In genomic region chr9:98097836-98098235, GRCh38 we compare ENCODE assay signal across 8 cellular contexts. TPM values are rescaled to one million over a fixed set of nuclear protein-coding genes. Genes with fewer than 3 reads are reported as not detected.
A peak's percentile ranks its signal among the peaks of the same experiment; 100 is the strongest.
DNase-seq lines count a peak whose midpoint lies in the region; ATAC-seq lines count a peak whose summit lies in the region.

No MANE protein-coding gene starts in this region.

- no peaks in the 10 kb centered on the region for H3K27me3 ChIP-seq in GM23248 (replicated peaks; ENCODE audit: insufficient read depth)

- H3K27me3 Mint-ChIP-seq in activated naive CD8-positive, alpha-beta T cell: no peaks in the 10 kb centered on the region

- H3K9ac ChIP-seq in GM23248: no peak overlapping the region

- WGBS in GM23248 (ENCODE audit: low coverage in 1 of 2, low lambda C conversion rate in 2 of 2, missing lambda C conversion rate in 2 of 2), 2 experiments: 65 to 70% methylated on average over 4 of the region's 4 CpGs

- H3K9me3 Mint-ChIP-seq in activated naive CD8-positive, alpha-beta T cell (ENCODE audit: low read depth): no peaks in the 10 kb centered on the region

- peak; percentile 76 for DNase-seq in NCI-H748 (lab: John Stamatoyannopoulos, UW; ENCODE audit: unreplicated experiment)
- peak; percentile 36 for DNase-seq in stimulated activated CD4-positive, alpha-beta T cell treated with anti-CD3 and anti-CD28 coated beads, Interleukin-12 subunit alpha, Interleukin-12 subunit beta, amount 100 ng/mL, for 4 hours
- DNase-seq in UCSD-AML1 (lab: John Stamatoyannopoulos, UW; ENCODE audit: unreplicated experiment): no peak
- no peak for DNase-seq in GM23248
- DNase-seq in amygdala (lab: John Stamatoyannopoulos, UW): no peak
- DNase-seq in GOT3 (lab: John Stamatoyannopoulos, UW): no peak

- H3K4me1 Mint-ChIP-seq in activated naive CD8-positive, alpha-beta T cell (ENCODE audit: low read depth): peaks cover 81% of the 10 kb centered on the region

- no peaks in the 10 kb centered on the region for H3K36me3 ChIP-seq in GM23248 (ENCODE audit: low read depth)

- no peaks in the 10 kb centered on the region for H3K79me2 ChIP-seq in GM23248 (ENCODE audit: insufficient read depth)

- H3K4me2 ChIP-seq in GM23248 (ENCODE audit: unreplicated experiment): no peak overlapping the region

- H4K20me1 ChIP-seq in GM23248 (ENCODE audit: insufficient read depth): no peaks in the 10 kb centered on the region

- no peaks in the 10 kb centered on the region for H3K4me1 ChIP-seq in GM23248 (ENCODE audit: insufficient read depth)

- H3F3A ChIP-seq in GM23248 (ENCODE audit: insufficient read depth): no peaks in the 10 kb centered on the region

- ATAC-seq in GM19463 (IDR thresholded peaks at IDR 0.05; ENCODE audit: unreplicated experiment): peak; percentile 45

- in situ Hi-C loops in GM23248 (cut with MboI): no loop called here

- no peaks in the 10 kb centered on the region for H3K9me2 ChIP-seq in GM23248 (ENCODE audit: insufficient read depth)

- H3K4me3 Mint-ChIP-seq in activated naive CD8-positive, alpha-beta T cell: peak overlapping the region; percentile 51

- no peak overlapping the region for H3K27ac ChIP-seq in GM23248

- no peak overlapping the region for H2AFZ ChIP-seq in GM23248

- peaks cover 16% of the 10 kb centered on the region for H3K36me3 Mint-ChIP-seq in activated naive CD8-positive, alpha-beta T cell

- no peak overlapping the region for H3K4me3 ChIP-seq in GM23248

- H3K9me3 ChIP-seq in GM23248 (ENCODE audit: low read depth): no peaks in the 10 kb centered on the region

- H3K27ac Mint-ChIP-seq in activated naive CD8-positive, alpha-beta T cell: peak overlapping the region; percentile 92

RNA-seq across cellular contexts. Expression of gene TRIM14, which starts 21.2 kb away (rescaled TPM):
- total RNA-seq in GM23248 (2014; rRNA removed; shearing (Covaris generic)): 2.7 and 6.4 TPM in 2 replicates
- polyA plus RNA-seq in GM23248 (2016; fragmentation: Nextera tagmentation; extraction: Ambion mirVana): 7.8 and 8.0 TPM in 2 replicates

RNA-seq across cellular contexts. Expression of gene NANS, which starts 41.3 kb away (rescaled TPM):
- total RNA-seq in GM23248 (2014; rRNA removed; shearing (Covaris generic)): 60.3 and 80.8 TPM in 2 replicates
- 128 and 133 TPM in 2 replicates for polyA plus RNA-seq in GM23248 (2016; fragmentation: Nextera tagmentation; extraction: Ambion mirVana)

Comparison
In these comparisons a context has a peak if more than half of its experiments do, and no peak if none do; other contexts are left out.
1. DNase-seq: peak in NCI-H748 (single experiment) and stimulated activated CD4-positive, alpha-beta T cell treated with anti-CD3 and anti-CD28 coated beads, Interleukin-12 subunit alpha, Interleukin-12 subunit beta, amount 100 ng/mL, for 4 hours (single experiment); none in UCSD-AML1 (single experiment), GM23248 (single experiment), amygdala (0 of 56) and GOT3 (single experiment).